Comparison of ENCODE assay signal across 8 cellular contexts in the genomic region with DNA sequence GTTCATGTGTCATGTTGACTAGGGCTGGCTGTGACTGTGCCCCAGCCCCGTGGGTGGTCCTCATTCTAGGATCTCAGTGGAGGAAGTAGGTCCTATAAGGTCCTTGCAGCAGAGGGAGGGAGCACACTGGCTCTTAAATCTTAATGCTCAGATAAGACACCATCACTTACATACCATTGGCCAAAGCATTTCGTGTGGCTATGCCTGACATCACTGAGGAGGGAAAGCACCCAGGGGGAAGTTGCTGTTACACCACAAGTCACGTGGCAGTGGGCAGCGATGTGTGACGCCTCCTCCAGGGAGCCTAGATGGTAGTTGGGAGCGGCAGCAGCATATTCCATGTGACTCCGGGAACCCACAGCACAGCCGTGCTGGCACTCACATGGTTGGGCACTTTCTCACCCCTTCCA.
DNase-seq lines count a peak whose midpoint lies in the region; ATAC-seq and TF ChIP-seq lines count a peak whose summit lies in the region.

No MANE protein-coding gene starts in this region.

- peak; percentile 93 for ATAC-seq in GM21723 (IDR thresholded peaks at IDR 0.05; ENCODE audit: unreplicated experiment)

- no peak for TF ChIP-seq CTCF in GM12864 (IDR thresholded peaks at IDR 0.05; ENCODE audit: low read depth, low read length, missing control alignments)

- H3K4me3 ChIP-seq in GM12864 (ENCODE audit: low read depth, low read length): no peak overlapping the region

- DNase-seq in GM12864 (ENCODE audit: low read depth): peak; percentile 52
- peak; percentile 57 to 64 for DNase-seq in Kasumi-1 (lab: John Stamatoyannopoulos, UW)
- DNase-seq in left kidney (ENCODE audit: low read depth, low spot score): peak; percentile 71
- DNase-seq in stimulated activated naive CD4-positive, alpha-beta T cell (lab: John Stamatoyannopoulos, UW): no peak
- no peak for DNase-seq in NCI-H82 (lab: John Stamatoyannopoulos, UW)
- DNase-seq in NCI-H2227 (lab: John Stamatoyannopoulos, UW; ENCODE audit: unreplicated experiment): no peak
- no peak for DNase-seq in effector CD4-positive, alpha-beta T cell

Comparison
In these comparisons a context has a peak if more than half of its experiments do, and no peak if none do; other contexts are left out.
1. DNase-seq: peak in GM12864 (single experiment), Kasumi-1 (2 of 2) and left kidney (single experiment); none in stimulated activated naive CD4-positive, alpha-beta T cell (0 of 6), NCI-H82 (single experiment), NCI-H2227 (single experiment) and effector CD4-positive, alpha-beta T cell (single experiment).